Comparison of ENCODE assay signal across 16 cellular contexts in the genomic region with DNA sequence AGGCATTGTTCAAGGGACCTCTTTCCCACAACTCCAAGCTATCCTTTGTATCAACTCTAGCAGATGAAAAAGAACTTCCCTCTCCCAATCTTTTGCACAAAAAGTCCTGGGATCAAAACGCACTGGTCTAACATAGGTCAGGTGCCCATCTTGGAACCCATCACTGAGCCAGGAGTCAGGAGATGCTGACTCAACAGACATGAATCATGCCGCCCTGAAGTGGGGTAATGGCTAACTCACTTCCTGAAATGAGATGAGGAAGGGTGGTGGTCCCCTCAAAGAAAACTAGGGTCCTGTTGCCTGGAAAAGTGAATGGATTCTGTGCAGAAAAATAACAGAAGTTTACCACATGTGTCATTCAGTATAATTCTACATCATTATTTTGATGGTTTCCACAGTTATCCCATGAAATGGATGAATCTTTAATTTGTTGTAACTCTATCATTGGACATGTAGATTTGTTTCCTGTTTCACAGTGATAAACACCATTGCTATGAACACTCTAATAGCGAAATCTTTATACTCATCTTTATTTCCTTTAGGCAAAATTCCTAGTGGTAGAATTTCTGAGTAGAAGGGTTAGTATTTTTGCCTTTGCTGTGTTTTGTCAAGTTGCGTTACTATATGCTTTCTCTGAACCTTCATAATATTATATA.
DNase-seq lines count a peak whose midpoint lies in the region; ATAC-seq lines count a peak whose summit lies in the region.
"Had no signal": no experiment of that assay in that cellular context is flagged by ENCODE, and none has a peak within 500 bp of the region (broad histone marks: within the 10 kb centered on the region; RNA-seq: fewer than 3 reads in every experiment).

No MANE protein-coding gene starts in this region.

- H3K9me3 ChIP-seq in MG63, result no peaks in the 10 kb centered on the region

- ATAC-seq in GM21360 (IDR thresholded peaks at IDR 0.05; ENCODE audit: unreplicated experiment), result no peak

- H3K4me3 ChIP-seq in MG63, result no peak overlapping the region
- H3K4me3 ChIP-seq: coronary artery, smooth muscle cell had no signal

- DNase-seq in AG08395 (ENCODE audit: low spot score), result peak; percentile 6
- peak; percentile 60 for DNase-seq in MG63
- DNase-seq in astrocyte of the hippocampus (ENCODE audit: low read depth, low spot score), result peak; percentile 32
- DNase-seq in glomerular visceral epithelial cell (ENCODE audit: extremely low spot score), result peak; percentile 45
- DNase-seq in COR-L47 (lab: John Stamatoyannopoulos, UW), result no peak
- DNase-seq in COLO829 (ENCODE audit: low spot score), result no peak
- DNase-seq in stimulated activated CD4-positive, alpha-beta T cell treated with anti-CD3 and anti-CD28 coated beads, Interleukin-12 subunit alpha, Interleukin-12 subunit beta, amount 100 ng/mL, for 4 hours, result no peak
- DNase-seq: activated CD4-positive, alpha-beta memory T cell treated with anti-CD3 and anti-CD28 coated beads, Interleukin-2, amount 10 ng/mL, durations not matched to agents 7 days and 5 days; foreskin melanocyte; NCI-H2029; NCI-H748 treated with DMSO at 0.1 percent for 48 hours; Right ventricle myocardium superior; T1000 had no signal

- H3K36me3 ChIP-seq in MG63, result no peaks in the 10 kb centered on the region

- H3K27me3 ChIP-seq in MG63, result no peaks in the 10 kb centered on the region

Comparison
In these comparisons a context has a peak if more than half of its experiments do, and no peak if none do; other contexts are left out.
1. DNase-seq: peak in AG08395 (single experiment), MG63 (single experiment), astrocyte of the hippocampus (single experiment) and glomerular visceral epithelial cell (single experiment); none in COR-L47 (single experiment), COLO829 (single experiment) and stimulated activated CD4-positive, alpha-beta T cell treated with anti-CD3 and anti-CD28 coated beads, Interleukin-12 subunit alpha, Interleukin-12 subunit beta, amount 100 ng/mL, for 4 hours (single experiment).